ENCODE assay signal across 27 cellular contexts in genomic region chr2:208725280-208725679, GRCh38.
"Had no signal": no experiment of that assay in that cellular context is flagged by ENCODE, and none has a peak within 500 bp of the region (broad histone marks: within the 10 kb centered on the region; RNA-seq: fewer than 3 reads in every experiment).

No MANE protein-coding gene starts in this region.

- H3K27me3 ChIP-seq: ascending aorta, cardiac muscle cell had no signal

- ATAC-seq: activated CD8-positive, alpha-beta memory T cell treated with anti-CD3 and anti-CD28 coated beads, Interleukin-2, amount 10 ng/mL, durations not matched to agents 7 days and 5 days; activated CD8-positive, alpha-beta T cell treated with anti-CD3 and anti-CD28 coated beads, Interleukin-2, amount 10 ng/mL, durations not matched to agents 7 days and 5 days; activated naive CD8-positive, alpha-beta T cell treated with anti-CD3 and anti-CD28 coated beads, Interleukin-2, amount 50 U/mL, for 24 hours had no signal

- DNase-seq: activated B cell treated with CpG ODN at 0.5 μM for 24 hours; activated CD4-positive, alpha-beta memory T cell treated with anti-CD3 and anti-CD28 coated beads, Interleukin-2, amount 10 ng/mL, durations not matched to agents 7 days and 5 days; activated CD4-positive, alpha-beta T cell treated with anti-CD3 and anti-CD28 coated beads for 4 hours; activated CD4-positive, alpha-beta T cell treated with anti-CD3 and anti-CD28 coated beads, Interleukin-2, amount 10 ng/mL, durations not matched to agents 7 days and 5 days; activated CD4-positive, alpha-beta T cell treated with anti-CD3 and anti-CD28 coated beads, Interleukin-2, amount 50 U/mL, for 48 hours; activated CD4-positive, CD25-positive, alpha-beta regulatory T cell treated with anti-CD3 and anti-CD28 coated beads, Interleukin-2, amount 50 U/mL, for 72 hours; activated CD8-positive, alpha-beta memory T cell treated with anti-CD3 and anti-CD28 coated beads for 24 hours; activated CD8-positive, alpha-beta memory T cell treated with anti-CD3 and anti-CD28 coated beads, Interleukin-2, amount 10 ng/mL, durations not matched to agents 7 days and 5 days; activated CD8-positive, alpha-beta memory T cell treated with anti-CD3 and anti-CD28 coated beads, Interleukin-2, amount 50 U/mL, for 48 hours; activated CD8-positive, alpha-beta T cell treated with anti-CD3 and anti-CD28 coated beads, Interleukin-2, amount 10 ng/mL, durations not matched to agents 7 days and 5 days; activated effector memory CD4-positive, alpha-beta T cell treated with Interleukin-2 at 50 U/mL for 16 hours; activated gamma-delta T cell; activated naive CD4-positive, alpha-beta T cell treated with anti-CD3 and anti-CD28 coated beads, Interleukin-2, amount 10 ng/mL, durations not matched to agents 7 days and 5 days; activated naive CD4-positive, alpha-beta T cell treated with Interleukin-2 at 50 U/mL for 16 hours; activated naive CD8-positive, alpha-beta T cell treated with anti-CD3 and anti-CD28 coated beads, Interleukin-2, amount 10 ng/mL, durations not matched to agents 7 days and 5 days; activated naive CD8-positive, alpha-beta T cell treated with anti-CD3 and anti-CD28 coated beads, Interleukin-2, amount 50 U/mL, for 24 hours; activated T-cell treated with anti-CD3 and anti-CD28 coated beads, Interleukin-2, amount 50 U/mL, for 24 hours; activated T-cell treated with anti-CD3 and anti-CD28 coated beads, Interleukin-2, amount 50 U/mL, for 48 hours; anterior cingulate cortex; cerebellar nuclear complex; T-helper 2 cell; T-helper 9 cell had no signal

- H3K4me3 ChIP-seq: ascending aorta, cardiac muscle cell had no signal

- H3K36me3 ChIP-seq: ascending aorta, cardiac muscle cell had no signal

- FAIRE-seq: bronchial epithelial cell, TTC549 had no signal

- H3K9me3 ChIP-seq: ascending aorta had no signal

- H3K4me1 ChIP-seq: ascending aorta had no signal

- H3K27ac ChIP-seq: ascending aorta, cardiac muscle cell, VCaP had no signal
